In the genomic region with DNA sequence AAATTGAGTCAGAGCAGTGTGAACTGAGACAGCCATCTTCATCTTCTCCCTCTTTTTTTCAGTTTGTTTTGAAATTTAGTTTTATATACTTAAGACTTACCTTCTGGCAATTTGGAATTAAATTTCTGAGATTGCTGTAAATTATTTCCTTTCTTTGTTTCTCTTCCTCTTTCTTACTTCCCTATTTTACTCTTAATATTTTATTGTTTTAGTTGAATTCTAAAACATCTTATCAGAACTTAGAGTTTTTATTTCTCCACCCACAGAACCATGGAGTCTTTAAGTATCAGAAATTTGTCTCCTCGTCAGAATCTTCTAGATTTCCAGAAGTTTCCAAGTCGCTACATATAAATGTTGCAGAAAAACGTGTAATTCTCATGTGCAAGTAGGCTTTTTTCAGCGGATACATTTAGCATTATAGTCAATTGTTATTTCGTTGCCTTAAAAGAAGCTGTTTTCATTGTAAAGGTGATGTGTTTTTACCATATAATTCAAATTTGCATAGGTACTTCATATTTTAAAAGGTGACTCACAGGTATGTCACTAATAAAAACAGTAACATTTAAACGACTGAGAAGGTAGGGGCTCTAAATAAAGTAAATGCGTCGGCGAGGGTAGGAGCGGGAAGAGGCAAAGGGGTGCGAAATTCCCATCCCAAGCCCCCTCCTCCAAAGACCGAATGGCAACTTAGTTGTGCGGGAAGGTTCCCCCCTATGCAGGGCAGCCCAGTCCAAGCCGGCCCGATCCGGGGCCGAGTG, we compare ENCODE assay signal across 8 cellular contexts. TPM values are rescaled to one million over a fixed set of nuclear protein-coding genes. Genes with fewer than 3 reads are reported as not detected.
DNase-seq lines count a peak whose midpoint lies in the region; ATAC-seq lines count a peak whose summit lies in the region.

No MANE protein-coding gene starts in this region.

- CTCF ChIA-PET in CD4-positive, alpha-beta memory T cell (lab: Charles Lee; ENCODE audit: partially characterized antibody), result no interaction called here

- ATAC-seq in HG03342 (IDR thresholded peaks at IDR 0.05; ENCODE audit: unreplicated experiment), result peak; percentile 5
- peak; percentile 3 for ATAC-seq in activated T-helper 17 cell treated with anti-CD3 and anti-CD28 coated beads, Interleukin-2, amount 50 U/mL, for 72 hours (replicated peaks)
- peak; percentile 5 for ATAC-seq in stimulated activated naive CD8-positive, alpha-beta T cell treated with anti-CD3 and anti-CD28 coated beads, Interleukin-15, amount 100 ng/mL, for 72 hours

- peak overlapping the region; percentile 87 to 96 (median 87) for H3K4me3 Mint-ChIP-seq in CD4-positive, alpha-beta memory T cell
- peak overlapping the region; percentile 88 for H3K4me3 Mint-ChIP-seq in activated T-helper 17 cell treated with anti-CD3 and anti-CD28 coated beads, Interleukin-2, amount 50 U/mL, for 72 hours
- peak overlapping the region; percentile 82 for H3K4me3 Mint-ChIP-seq in stimulated activated naive CD8-positive, alpha-beta T cell treated with anti-CD3 and anti-CD28 coated beads, Interleukin-15, amount 100 ng/mL, for 72 hours

- H3K9me3 Mint-ChIP-seq in CD4-positive, alpha-beta memory T cell, result no peaks in the 10 kb centered on the region
- no peaks in the 10 kb centered on the region for H3K9me3 Mint-ChIP-seq in activated T-helper 17 cell treated with anti-CD3 and anti-CD28 coated beads, Interleukin-2, amount 50 U/mL, for 72 hours
- H3K9me3 Mint-ChIP-seq in stimulated activated naive CD8-positive, alpha-beta T cell treated with anti-CD3 and anti-CD28 coated beads, Interleukin-15, amount 100 ng/mL, for 72 hours, result no peaks in the 10 kb centered on the region

- peak overlapping the region; percentile 58 to 69 for H3K4me3 ChIP-seq in CD4-positive, alpha-beta memory T cell (ENCODE audit: low read length in 2 of 2)
- peak overlapping the region; percentile 97 for H3K4me3 ChIP-seq in iPS-15b (ENCODE audit: low read depth, low read length)

- POLR2A ChIA-PET in CD4-positive, alpha-beta memory T cell (lab: Charles Lee; ENCODE audit: partially characterized antibody), result no interaction called here

- H3K36me3 Mint-ChIP-seq in CD4-positive, alpha-beta memory T cell, result peaks cover 0 to 8% of the 10 kb centered on the region in 2 donors
- H3K36me3 Mint-ChIP-seq in activated T-helper 17 cell treated with anti-CD3 and anti-CD28 coated beads, Interleukin-2, amount 50 U/mL, for 72 hours (ENCODE audit: low read depth), result no peaks in the 10 kb centered on the region

- H3K9ac ChIP-seq in iPS-15b (ENCODE audit: low read depth, low read length), result peak overlapping the region; percentile 94

- peaks cover 5 to 14% (median 11%) of the 10 kb centered on the region in 4 donors for H3K4me1 Mint-ChIP-seq in CD4-positive, alpha-beta memory T cell
- H3K4me1 Mint-ChIP-seq in activated T-helper 17 cell treated with anti-CD3 and anti-CD28 coated beads, Interleukin-2, amount 50 U/mL, for 72 hours, result no peaks in the 10 kb centered on the region
- H3K4me1 Mint-ChIP-seq in stimulated activated naive CD8-positive, alpha-beta T cell treated with anti-CD3 and anti-CD28 coated beads, Interleukin-15, amount 100 ng/mL, for 72 hours, result peaks cover 15% of the 10 kb centered on the region

- intact Hi-C loops in CD4-positive, alpha-beta memory T cell (cut with micrococcal nuclease), result loop anchor here (5.0 to 10.0 kb wide), 2 partner anchors 146 to 463 kb away; partner anchors contain the start of genes SENP6 and TMEM30A

- H3K36me3 ChIP-seq in CD4-positive, alpha-beta memory T cell (ENCODE audit: insufficient read depth, low read length), result no peaks in the 10 kb centered on the region
- no peaks in the 10 kb centered on the region for H3K36me3 ChIP-seq in iPS-15b (ENCODE audit: control insufficient read depth, insufficient read depth, low read length)

- no peaks in the 10 kb centered on the region for H3K9me3 ChIP-seq in CD4-positive, alpha-beta memory T cell (ENCODE audit: control insufficient read depth in 1 of 2, low read length in 2 of 2)
- H3K9me3 ChIP-seq in iPS-15b (ENCODE audit: control insufficient read depth, insufficient read depth, low read length), result no peaks in the 10 kb centered on the region

- H3K4me1 ChIP-seq in CD4-positive, alpha-beta memory T cell (ENCODE audit: insufficient read depth, low read length), result peaks cover 13% of the 10 kb centered on the region
- peaks cover 4% of the 10 kb centered on the region for H3K4me1 ChIP-seq in iPS-15b (ENCODE audit: control insufficient read depth, insufficient read depth, low read length)

- H3K27ac ChIP-seq in CD4-positive, alpha-beta memory T cell (ENCODE audit: low read depth, low read length), result no peak overlapping the region

- peak in 1 of 5 donors; percentile 0 for DNase-seq in CD4-positive, alpha-beta memory T cell
- no peak for DNase-seq in stimulated activated naive CD8-positive, alpha-beta T cell treated with anti-CD3 and anti-CD28 coated beads, Interleukin-15, amount 100 ng/mL, for 72 hours
- no peak for DNase-seq in stimulated activated CD4-positive, alpha-beta T cell treated with anti-CD3 and anti-CD28 coated beads, Interleukin-4, amount 100 ng/mL, for 1 hour
- no peak for DNase-seq in stimulated activated CD8-positive, alpha-beta memory T cell treated with anti-CD3 and anti-CD28 coated beads, Interleukin-4, amount 100 ng/mL, for 48 hours
- no peak for DNase-seq in cortex of kidney (lab: John Stamatoyannopoulos, UW)

- peak overlapping the region in 4 of 7 donors; percentile 17 to 66 (median 50) for H3K27ac Mint-ChIP-seq in CD4-positive, alpha-beta memory T cell
- no peak overlapping the region for H3K27ac Mint-ChIP-seq in activated T-helper 17 cell treated with anti-CD3 and anti-CD28 coated beads, Interleukin-2, amount 50 U/mL, for 72 hours
- H3K27ac Mint-ChIP-seq in stimulated activated naive CD8-positive, alpha-beta T cell treated with anti-CD3 and anti-CD28 coated beads, Interleukin-15, amount 100 ng/mL, for 72 hours, result no peak overlapping the region

- peaks cover 10 to 21% of the 10 kb centered on the region in 2 donors for H3K27me3 Mint-ChIP-seq in CD4-positive, alpha-beta memory T cell
- H3K27me3 Mint-ChIP-seq in activated T-helper 17 cell treated with anti-CD3 and anti-CD28 coated beads, Interleukin-2, amount 50 U/mL, for 72 hours, result peaks cover 17% of the 10 kb centered on the region
- H3K27me3 Mint-ChIP-seq in stimulated activated naive CD8-positive, alpha-beta T cell treated with anti-CD3 and anti-CD28 coated beads, Interleukin-15, amount 100 ng/mL, for 72 hours, result peaks cover 69% of the 10 kb centered on the region

- H3K27me3 ChIP-seq in CD4-positive, alpha-beta memory T cell (ENCODE audit: insufficient read depth, low read length), result no peaks in the 10 kb centered on the region
- no peaks in the 10 kb centered on the region for H3K27me3 ChIP-seq in iPS-15b (ENCODE audit: control insufficient read depth, insufficient read depth, low read length)

RNA-seq across cellular contexts. Expression of gene MYO6, which starts 0.9 kb away (rescaled TPM):
- total RNA-seq in CD4-positive, alpha-beta memory T cell, result 1 to 10 TPM; 4.1 to 4.4 TPM
- 1 to 10 TPM; 3.3 to 5.7 TPM for polyA plus RNA-seq in CD4-positive, alpha-beta memory T cell
- total RNA-seq in activated T-helper 17 cell treated with anti-CD3 and anti-CD28 coated beads, Interleukin-2, amount 50 U/mL, for 72 hours, result 1 to 10 TPM; 3.2 to 4.0 TPM

Comparison
In these comparisons a context has a peak if more than half of its experiments do, and no peak if none do; other contexts are left out.
1. H3K27ac Mint-ChIP-seq: peak in CD4-positive, alpha-beta memory T cell (4 of 7); none in activated T-helper 17 cell treated with anti-CD3 and anti-CD28 coated beads, Interleukin-2, amount 50 U/mL, for 72 hours (single experiment) and stimulated activated naive CD8-positive, alpha-beta T cell treated with anti-CD3 and anti-CD28 coated beads, Interleukin-15, amount 100 ng/mL, for 72 hours (0 of 2).
2. Peak in every context shown above with its lines, with median percentiles within 50 percentile points of each other: H3K4me3 Mint-ChIP-seq and ATAC-seq.